Comparison of ENCODE assay signal across 20 cellular contexts in the genomic region with DNA sequence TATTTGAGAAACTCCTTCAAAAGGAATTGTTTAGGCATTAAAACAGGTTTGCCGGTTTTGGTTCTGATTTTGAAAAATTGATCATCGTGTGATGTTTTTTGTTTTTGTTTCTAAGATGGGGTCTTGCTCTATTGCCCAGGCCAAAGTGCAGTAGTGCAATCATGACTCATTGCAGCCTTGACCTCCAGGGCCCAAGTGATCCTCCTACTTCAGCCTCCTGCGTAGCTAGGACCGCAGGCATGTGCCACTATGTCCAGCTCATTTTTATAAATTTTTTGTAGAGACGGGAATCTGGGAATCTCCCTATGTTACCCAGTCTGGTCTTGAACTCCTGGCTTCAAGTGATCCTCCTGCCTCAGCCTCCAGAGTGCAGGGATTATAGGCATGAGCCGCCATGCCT. TPM values are rescaled to one million over a fixed set of nuclear protein-coding genes. Genes with fewer than 3 reads are reported as not detected.
DNase-seq lines count a peak whose midpoint lies in the region; ATAC-seq, FAIRE-seq and TF ChIP-seq lines count a peak whose summit lies in the region.
"Had no signal": no experiment of that assay in that cellular context is flagged by ENCODE, and none has a peak within 500 bp of the region (broad histone marks: within the 10 kb centered on the region; RNA-seq: fewer than 3 reads in every experiment).

No MANE protein-coding gene starts in this region.

- H3K4me3 ChIP-seq in HepG2 (replicated peaks in 1 of 3; ENCODE audit: insufficient read depth in 1 of 3, low read depth in 2 of 3, low read length in 3 of 3) (no peak overlapping the region), right lobe of liver (no peak overlapping the region), H1 (ENCODE audit: extremely low read depth in 1 of 4, insufficient read depth in 2 of 4, low read depth in 3 of 4, low read length in 4 of 4) (no peak overlapping the region), trophoblast cell (ENCODE audit: low read depth, low read length) (no peak overlapping the region), PC-3 (ENCODE audit: low read length) (no peak overlapping the region)
- H3K4me3 ChIP-seq: BLaER1, GM12878 had no signal

- H3K27me3 ChIP-seq in HepG2 (ENCODE audit: control insufficient read depth in 1 of 2, insufficient read depth in 2 of 2, low read length in 2 of 2) (no peaks in the 10 kb centered on the region), right lobe of liver (no peaks in the 10 kb centered on the region), H1 (replicated peaks in 1 of 4; ENCODE audit: control insufficient read depth in 3 of 4, extremely low read depth in 1 of 4, insufficient read depth in 3 of 4, low read length in 3 of 4) (peaks cover 0 to 1% (median 0%) of the 10 kb centered on the region in 4 experiments; a peak in 1 of 7 replicates), trophoblast cell (ENCODE audit: insufficient read depth, low read length) (no peaks in the 10 kb centered on the region), PC-3 (ENCODE audit: low read length) (no peaks in the 10 kb centered on the region)

- CTCF ChIA-PET in HepG2 (lab: Yijun Ruan, JAX; ENCODE audit: low intra/inter-chr PET ratio, low total read pairs) (no interaction called here), H1 (lab: Charles Lee; ENCODE audit: partially characterized antibody) (interaction anchor here (1.5 kb wide), 1 partner anchor 42 kb away, joined by 5 read pairs; no protein-coding TSS in a partner anchor), PC-3 (lab: Charles Lee) (no interaction called here)

- H3K27ac ChIP-seq in HepG2 (ENCODE audit: extremely low read length, insufficient read depth, low read length) (no peak overlapping the region), right lobe of liver (no peak overlapping the region), H1 (ENCODE audit: low read depth, low read length) (no peak overlapping the region), trophoblast cell (ENCODE audit: low read depth, low read length) (no peak overlapping the region), PC-3 (ENCODE audit: low read length) (no peak overlapping the region)
- H3K27ac ChIP-seq: 22Rv1, BLaER1, C4-2B had no signal

- in situ Hi-C loops in HepG2 (cut with HindIII; ENCODE audit: extremely low pct_ligation_motif_present, low pct_unique_long_range_greater_than_20kb) = no loop called here

- H2BK20ac ChIP-seq in H1 (ENCODE audit: low read length) = no peak overlapping the region

- POLR2A ChIA-PET in HepG2 (lab: Yijun Ruan, JAX) = interaction anchor here (1.5 kb wide), 1 partner anchor 35 kb away, joined by 4 read pairs; a partner anchor contains a TSS
- POLR2A ChIA-PET in H1 (lab: Charles Lee; ENCODE audit: partially characterized antibody) = no interaction called here
- POLR2A ChIA-PET in PC-3 (lab: Charles Lee; ENCODE audit: unreplicated experiment) = no interaction called here

- H2BK12ac ChIP-seq in H1 (ENCODE audit: low read depth, low read length) (no peak overlapping the region), trophoblast cell (ENCODE audit: low read length) (no peak overlapping the region)

- no peak overlapping the region for H2AK5ac ChIP-seq in H1 (ENCODE audit: low read depth, low read length)
- no peak overlapping the region for H2AK5ac ChIP-seq in trophoblast cell (ENCODE audit: low read length)

- H3K4ac ChIP-seq in H1 (replicated peaks; ENCODE audit: insufficient read length, low read depth, low read length) (no peak overlapping the region), trophoblast cell (ENCODE audit: low read depth, low read length) (peak overlapping the region; percentile 79)

- 98% methylated on average over 6 of the region's 6 CpGs for WGBS in HepG2 (ENCODE audit: low lambda C conversion rate)
- 84% methylated on average over 6 of the region's 6 CpGs for WGBS in right lobe of liver (ENCODE audit: insufficient coverage, low coverage, low lambda C conversion rate, missing lambda C conversion rate)
- WGBS in H1 (ENCODE audit: extremely low coverage in 1 of 2, insufficient coverage in 1 of 2, insufficient read length in 1 of 2, insufficient replicate concordance in 2 of 2, low coverage in 1 of 2, low lambda C conversion rate in 2 of 2, missing lambda C conversion rate in 1 of 2), 2 experiments = 94% methylated on average over 6 of the region's 6 CpGs; no CpG with 5 or more reads in 1 of the 2 experiments
- WGBS in trophoblast cell (ENCODE audit: extremely low coverage, insufficient coverage, insufficient read length) = no CpG with 5 or more reads among the region's 6 CpGs

- H2BK5ac ChIP-seq in H1 (ENCODE audit: low read depth, low read length) (no peak overlapping the region), trophoblast cell (ENCODE audit: low read depth, low read length, poor library complexity) (no peak overlapping the region)

- TF ChIP-seq RAD21 in HepG2 (CRISPR knock-in tag; IDR thresholded peaks at IDR 0.05) (no peak), H1 (IDR thresholded peaks at IDR 0.05 in 1 of 2, conservative IDR thresholded peaks at IDR 0.05 in 1 of 2; ENCODE audit: low read depth in 2 of 2, low read length in 2 of 2) (no peak)

- no peak for TF ChIP-seq CTCF in HepG2 (CRISPR knock-in tag; IDR thresholded peaks at IDR 0.05)
- no peak for TF ChIP-seq CTCF in right lobe of liver (IDR thresholded peaks at IDR 0.05)
- TF ChIP-seq CTCF in H1 (IDR thresholded peaks at IDR 0.05; ENCODE audit: control extremely low read depth in 1 of 3, insufficient read depth in 1 of 3, low read depth in 1 of 3, low read length in 3 of 3) = no peak
- no peak for TF ChIP-seq CTCF in PC-3 (conservative IDR thresholded peaks at IDR 0.05; ENCODE audit: low read depth, low read length)

- H4K8ac ChIP-seq in H1 (ENCODE audit: extremely low read depth, insufficient read depth, low read length) (no peak overlapping the region), trophoblast cell (ENCODE audit: low read depth, low read length) (no peak overlapping the region)

- no peak overlapping the region for H4K5ac ChIP-seq in H1 (ENCODE audit: insufficient read length, low read depth, low read length)

- H4K91ac ChIP-seq in H1 (replicated peaks; ENCODE audit: insufficient read length, low read length) (no peak overlapping the region), trophoblast cell (ENCODE audit: low read depth, low read length) (no peak overlapping the region)

- no peak overlapping the region for H4K12ac ChIP-seq in trophoblast cell (ENCODE audit: low read depth, low read length)

- H3K23me2 ChIP-seq in H1 (ENCODE audit: low read depth, low read length) = no peaks in the 10 kb centered on the region

- intact Hi-C loops in HepG2 (cut with micrococcal nuclease; ENCODE audit: unreplicated experiment) = no loop called here
- intact Hi-C loops in right lobe of liver (cut with DNase I) = no loop called here
- intact Hi-C loops in PC-3 (cut with micrococcal nuclease) = no loop called here

- H3K18ac ChIP-seq in H1 (ENCODE audit: extremely low read depth, low read length) (no peak overlapping the region), trophoblast cell (ENCODE audit: low read length) (no peak overlapping the region)

- no peaks in the 10 kb centered on the region for H3F3A ChIP-seq in PC-3 (ENCODE audit: low read length, unreplicated experiment)

- H3K79me2 ChIP-seq in HepG2 (ENCODE audit: insufficient read depth, low read length) = peaks cover 20% of the 10 kb centered on the region
- H3K79me2 ChIP-seq in H1 (ENCODE audit: control insufficient read depth in 1 of 2, insufficient read depth in 2 of 2, low read length in 2 of 2) = peaks cover 0 to 43% of the 10 kb centered on the region in 2 experiments; a peak in 2 of 4 replicates
- no peaks in the 10 kb centered on the region for H3K79me2 ChIP-seq in trophoblast cell (ENCODE audit: control insufficient read depth, insufficient read depth, low read length, poor library complexity)
- H3K79me2 ChIP-seq in PC-3 (ENCODE audit: low read length) = peaks cover 12% of the 10 kb centered on the region; the same call in 1 of the 2 replicates

- H3K36me3 ChIP-seq in HepG2 (replicated peaks in 1 of 2; ENCODE audit: control insufficient read depth in 1 of 2, insufficient read depth in 2 of 2, low read length in 2 of 2) (no peaks in the 10 kb centered on the region), right lobe of liver (no peaks in the 10 kb centered on the region), H1 (ENCODE audit: control insufficient read depth in 2 of 4, insufficient read depth in 4 of 4, low read length in 3 of 4) (no peaks in the 10 kb centered on the region), trophoblast cell (ENCODE audit: control insufficient read depth in 1 of 2, insufficient read depth in 2 of 2, low read length in 2 of 2) (peaks cover 0 to 4% of the 10 kb centered on the region in 2 experiments), PC-3 (ENCODE audit: low read depth, low read length) (no peaks in the 10 kb centered on the region)

- H3K9me3 ChIP-seq in HepG2 (ENCODE audit: low read length) (no peaks in the 10 kb centered on the region), right lobe of liver (no peaks in the 10 kb centered on the region), H1 (ENCODE audit: insufficient read depth in 2 of 2, low read depth in 1 of 2, low read length in 1 of 2) (no peaks in the 10 kb centered on the region), trophoblast cell (ENCODE audit: insufficient read depth, low read depth, low read length) (no peaks in the 10 kb centered on the region), PC-3 (ENCODE audit: low read length) (no peaks in the 10 kb centered on the region)
- H3K9me3 ChIP-seq: Caco-2 had no signal

- ATAC-seq in HepG2 = no peak
- no peak for ATAC-seq in right lobe of liver
- no peak for ATAC-seq in PC-3
- ATAC-seq: CD8-positive, alpha-beta T cell; GM12878 had no signal

- FAIRE-seq in HepG2 (lab: Jason Lieb, UNC) = no peak
- no peak for FAIRE-seq in H1 (lab: Jason Lieb, UNC)
- no peak for FAIRE-seq in GM12891 (lab: Jason Lieb, UNC)
- FAIRE-seq: GM12878, GM18507 had no signal

- H3K4me2 ChIP-seq in HepG2 (ENCODE audit: low read depth, low read length) = no peak overlapping the region
- H3K4me2 ChIP-seq in H1 (ENCODE audit: insufficient read depth in 1 of 2, low read depth in 2 of 2, low read length in 2 of 2) = no peak overlapping the region
- H3K4me2 ChIP-seq in trophoblast cell (ENCODE audit: low read length) = no peak overlapping the region
- no peak overlapping the region for H3K4me2 ChIP-seq in PC-3 (ENCODE audit: low read length)
- H3K4me2 ChIP-seq: BLaER1 had no signal

- H3K14ac ChIP-seq in H1 (ENCODE audit: insufficient read length) (no peak overlapping the region), trophoblast cell (ENCODE audit: low read length) (no peak overlapping the region)

- no TSS peak for BruUV-seq in HepG2 (replicated peaks; lab: Mats Ljungman, UMichigan)
- BruUV-seq in PC-3 (replicated peaks; lab: Mats Ljungman, UMichigan) = no TSS peak

- H3K4me1 ChIP-seq in HepG2 (ENCODE audit: insufficient read depth, low read length) (peaks cover 30% of the 10 kb centered on the region), right lobe of liver (peaks cover 0 to 44% (median 9%) of the 10 kb centered on the region in 4 donors), H1 (replicated peaks in 1 of 4; ENCODE audit: control insufficient read depth in 3 of 4, insufficient read depth in 4 of 4, low read length in 3 of 4) (peaks cover 0 to 2% (median 1%) of the 10 kb centered on the region in 4 experiments; a peak in 2 of 7 replicates), trophoblast cell (ENCODE audit: control insufficient read depth in 1 of 2, insufficient read depth in 2 of 2, low read length in 2 of 2) (no peaks in the 10 kb centered on the region), PC-3 (ENCODE audit: insufficient read depth, low read length) (peaks cover 20% of the 10 kb centered on the region)

- no peaks in the 10 kb centered on the region for H3K9me2 ChIP-seq in PC-3 (replicated peaks; ENCODE audit: low read length)

- H4K20me1 ChIP-seq in HepG2 (ENCODE audit: insufficient read depth, low read length) = 0 out of 2 replicates have a peak, but pooled peaks cover 3% of the 10 kb centered on the region
- peaks cover 2% of the 10 kb centered on the region in 2 experiments for H4K20me1 ChIP-seq in H1 (replicated peaks in 1 of 2; ENCODE audit: control insufficient read depth in 1 of 2, insufficient read depth in 2 of 2, low read length in 2 of 2)
- no peaks in the 10 kb centered on the region for H4K20me1 ChIP-seq in PC-3 (ENCODE audit: low read length)

- no peak overlapping the region for H3K9ac ChIP-seq in HepG2 (ENCODE audit: insufficient read depth, low read depth, low read length)
- H3K9ac ChIP-seq in H1 (replicated peaks in 1 of 4; ENCODE audit: extremely low read depth in 1 of 4, low read depth in 3 of 4, low read length in 3 of 4) = no peak overlapping the region
- no peak overlapping the region for H3K9ac ChIP-seq in trophoblast cell (ENCODE audit: low read length)
- no peak overlapping the region for H3K9ac ChIP-seq in PC-3 (ENCODE audit: low read length)
- H3K9ac ChIP-seq: BLaER1 had no signal

- H3K79me1 ChIP-seq in H1 (ENCODE audit: low read depth, low read length) (no peaks in the 10 kb centered on the region), trophoblast cell (ENCODE audit: low read length) (peaks cover 2% of the 10 kb centered on the region)

- no peak overlapping the region for H3K56ac ChIP-seq in H1 (replicated peaks; ENCODE audit: insufficient read length, low read depth, low read length)

- no peak for TF ChIP-seq EP300 in HepG2 (IDR thresholded peaks at IDR 0.05; ENCODE audit: low read depth in 2 of 2, low read length in 2 of 2)
- TF ChIP-seq EP300 in HepG2 (CRISPR knock-in tag; IDR thresholded peaks at IDR 0.05; ENCODE audit: borderline replicate concordance) = no peak
- TF ChIP-seq EP300 in H1 (IDR thresholded peaks at IDR 0.05; ENCODE audit: borderline replicate concordance in 1 of 2, low read depth in 2 of 2, low read length in 2 of 2) = no peak

- H3K23ac ChIP-seq in H1 (ENCODE audit: insufficient read length) (no peak overlapping the region), trophoblast cell (ENCODE audit: low read length) (no peak overlapping the region)

- DNase-seq in HepG2 (ENCODE audit: low spot score) (no peak), right lobe of liver (no peak), H1 (ENCODE audit: low read depth in 1 of 2, low spot score in 2 of 2) (no peak), trophoblast cell (peak; percentile 53 to 66), GM12891 (ENCODE audit: insufficient read length, low spot score) (no peak), PC-3 (no peak)
- no peak for DNase-seq in activated effector memory CD4-positive, alpha-beta T cell treated with Interleukin-2 at 50 U/mL for 16 hours
- DNase-seq: Caco-2; CD4-positive, CD25-positive, alpha-beta regulatory T cell; CD8-positive, alpha-beta T cell; DMS153; DND-41; GOT3; H7; HCEC 1CT had no signal

- TF ChIP-seq POLR2A in HepG2 (IDR thresholded peaks at IDR 0.05; ENCODE audit: insufficient read depth in 1 of 2, low read depth in 2 of 2, low read length in 2 of 2) = no peak
- TF ChIP-seq POLR2A in right lobe of liver (IDR thresholded peaks at IDR 0.05) = no peak
- no peak for TF ChIP-seq POLR2A in H1 (IDR thresholded peaks at IDR 0.05; ENCODE audit: control extremely low read depth in 1 of 2, low read depth in 2 of 2, low read length in 2 of 2)
- no peak for TF ChIP-seq POLR2A in GM12891 (IDR thresholded peaks at IDR 0.05; ENCODE audit: low read depth, low read length)

- H2BK15ac ChIP-seq in H1 (ENCODE audit: low read length) = no peak overlapping the region

- H2AFZ ChIP-seq in HepG2 (ENCODE audit: low read length) = no peak overlapping the region
- H2AFZ ChIP-seq in H1 (ENCODE audit: low read length) = no peak overlapping the region
- H2AFZ ChIP-seq in trophoblast cell (ENCODE audit: insufficient read depth, low read length, poor library complexity) = no peak overlapping the region
- H2AFZ ChIP-seq in PC-3 (ENCODE audit: low read length) = no peak overlapping the region

- H2BK120ac ChIP-seq in H1 (replicated peaks; ENCODE audit: low read depth, low read length) = no peak overlapping the region
- H2BK120ac ChIP-seq in trophoblast cell (ENCODE audit: insufficient read depth, low read length, poor library complexity) = no peak overlapping the region

RNA-seq across cellular contexts. Expression of a gene that starts 35.0 kb away (rescaled TPM):
- total RNA-seq in HepG2 (2016; rRNA removed; fragmentation: Illumina TruSeq; extraction: Trizol) (21.5 and 23.7 TPM in 2 replicates), right lobe of liver (10 to 100 TPM; 17.0 to 29.4 (median 19.6) TPM), PC-3 (2014; rRNA removed) (13.2 and 16.9 TPM in 2 replicates)
- total RNA-seq in HepG2 (2016; cell fraction: cytosol; rRNA removed; fragmentation: Illumina TruSeq; extraction: Trizol; ENCODE audit: low read depth) = 1.6 and 1.9 TPM in 2 replicates
- 23.2 and 23.3 TPM in 2 replicates for total RNA-seq in HepG2 (2016; cell fraction: insoluble cytoplasmic fraction; rRNA removed; fragmentation: Illumina TruSeq; extraction: Trizol)
- 7.7 and 8.5 TPM in 2 replicates for total RNA-seq in HepG2 (2016; cell fraction: membrane; rRNA removed; fragmentation: Illumina TruSeq; extraction: Trizol)
- total RNA-seq in HepG2 (2016; cell fraction: nucleus; rRNA removed; fragmentation: Illumina TruSeq; extraction: Trizol) = 26.7 and 28.7 TPM in 2 replicates
- polyA plus RNA-seq in HepG2 (2011; rRNA removed) (13.6 and 14.2 TPM in 2 replicates), H1 (2011; rRNA removed) (5.4 and 8.8 TPM in 2 replicates)
- 7.4 and 10.8 TPM in 2 replicates for polyA plus RNA-seq in HepG2 (2011; cell fraction: cytosol; rRNA removed)
- 3.4 and 5.1 TPM in 2 replicates for polyA plus RNA-seq in HepG2 (2011; cell fraction: nucleus; rRNA removed)
- 14.8 and 17.1 TPM in 2 replicates for polyA plus RNA-seq in HepG2 (2012)
- 0.81 and 0.88 TPM in 2 replicates for polyA plus RNA-seq in HepG2 (2016; cell fraction: cytosol; fragmentation: Illumina TruSeq; extraction: Trizol; ENCODE audit: low read depth)
- 11.5 and 13.2 TPM in 2 replicates for polyA plus RNA-seq in HepG2 (2016; cell fraction: insoluble cytoplasmic fraction; fragmentation: Illumina TruSeq; extraction: Trizol; ENCODE audit: low read depth)
- 2.5 and 2.8 TPM in 2 replicates for polyA plus RNA-seq in HepG2 (2016; cell fraction: membrane; fragmentation: Illumina TruSeq; extraction: Trizol; ENCODE audit: low read depth)
- polyA plus RNA-seq in HepG2 (2016; cell fraction: nucleus; fragmentation: Illumina TruSeq; extraction: Trizol; ENCODE audit: insufficient read depth, low read depth) = 17.6 and 18.8 TPM in 2 replicates
- 30.0 and 39.3 TPM in 2 replicates for polyA minus RNA-seq in HepG2 (2011; rRNA and poly(A)+ RNA removed; ENCODE audit: low replicate concordance)
- 18.7 and 23.1 TPM in 2 replicates for polyA minus RNA-seq in HepG2 (2011; cell fraction: cytosol; rRNA and poly(A)+ RNA removed)
- 37.3 and 43.1 TPM in 2 replicates for polyA minus RNA-seq in HepG2 (2011; cell fraction: nucleus; rRNA and poly(A)+ RNA removed)
- 25.8 and 32.8 TPM in 2 replicates for total RNA-seq in H1 (2021; fragmentation: NEBNext Ultra II Directional; extraction: Animal tissue kit (Norgen Biotek cat#: 25700))
- 11.4 TPM for polyA plus RNA-seq in H1 (2011; cell fraction: cytosol; rRNA removed)
- polyA plus RNA-seq in H1 (2011; cell fraction: nucleus; rRNA removed) = 5.2 TPM
- 14.2 to 21.4 TPM (median 17.7 TPM) in 4 replicates for polyA plus RNA-seq in H1 (2012, experiment 1 of 2)
- polyA plus RNA-seq in H1 (2012, experiment 2 of 2) = 0.93 TPM
- 25.8 TPM for polyA plus RNA-seq in H1 (2013, experiment 1 of 2)
- 31.0 TPM for polyA plus RNA-seq in H1 (2013, experiment 2 of 2)
- polyA minus RNA-seq in H1 (2011; rRNA and poly(A)+ RNA removed) = 37.7 and 47.5 TPM in 2 replicates
- 17.6 TPM for polyA minus RNA-seq in H1 (2011; cell fraction: cytosol; rRNA and poly(A)+ RNA removed)
- polyA minus RNA-seq in H1 (2011; cell fraction: nucleus; rRNA and poly(A)+ RNA removed) = 24.7 TPM
- polyA plus RNA-seq in trophoblast cell (2013) = 39.6 and 42.1 TPM in 2 replicates
- polyA plus RNA-seq in GM12891 (2012; ENCODE audit: low read depth, missing spikeins) = 5.6 TPM

RNA-seq across cellular contexts. Expression of a gene that starts 43.0 kb away (rescaled TPM):
- 5.4 and 8.7 TPM in 2 replicates for total RNA-seq in HepG2 (2016; rRNA removed; fragmentation: Illumina TruSeq; extraction: Trizol)
- 7.3 and 9.1 TPM in 2 replicates for total RNA-seq in HepG2 (2016; cell fraction: cytosol; rRNA removed; fragmentation: Illumina TruSeq; extraction: Trizol; ENCODE audit: low read depth)
- total RNA-seq in HepG2 (2016; cell fraction: insoluble cytoplasmic fraction; rRNA removed; fragmentation: Illumina TruSeq; extraction: Trizol) = 5.4 and 8.2 TPM in 2 replicates
- total RNA-seq in HepG2 (2016; cell fraction: membrane; rRNA removed; fragmentation: Illumina TruSeq; extraction: Trizol) = 4.3 and 4.8 TPM in 2 replicates
- 9.8 and 11.8 TPM in 2 replicates for total RNA-seq in HepG2 (2016; cell fraction: nucleus; rRNA removed; fragmentation: Illumina TruSeq; extraction: Trizol)
- polyA plus RNA-seq in HepG2 (2011; rRNA removed) = 2.6 and 2.9 TPM in 2 replicates
- 0.97 and 1.3 TPM in 2 replicates for polyA plus RNA-seq in HepG2 (2011; cell fraction: cytosol; rRNA removed)
- 2.5 and 3.3 TPM in 2 replicates for polyA plus RNA-seq in HepG2 (2011; cell fraction: nucleus; rRNA removed)
- 3.2 and 3.3 TPM in 2 replicates for polyA plus RNA-seq in HepG2 (2012)
- polyA plus RNA-seq in HepG2 (2016; cell fraction: cytosol; fragmentation: Illumina TruSeq; extraction: Trizol; ENCODE audit: low read depth) = 0.23 and 0.38 TPM in 2 replicates
- 6.9 and 7.0 TPM in 2 replicates for polyA plus RNA-seq in HepG2 (2016; cell fraction: insoluble cytoplasmic fraction; fragmentation: Illumina TruSeq; extraction: Trizol; ENCODE audit: low read depth)
- 0.70 and 1.1 TPM in 2 replicates for polyA plus RNA-seq in HepG2 (2016; cell fraction: membrane; fragmentation: Illumina TruSeq; extraction: Trizol; ENCODE audit: low read depth)
- polyA plus RNA-seq in HepG2 (2016; cell fraction: nucleus; fragmentation: Illumina TruSeq; extraction: Trizol; ENCODE audit: insufficient read depth, low read depth) = 5.7 and 7.7 TPM in 2 replicates
- 9.6 TPM in 2 replicates for polyA minus RNA-seq in HepG2 (2011; rRNA and poly(A)+ RNA removed; ENCODE audit: low replicate concordance)
- polyA minus RNA-seq in HepG2 (2011; cell fraction: cytosol; rRNA and poly(A)+ RNA removed) = 2.3 TPM in 2 replicates
- 24.1 and 24.9 TPM in 2 replicates for polyA minus RNA-seq in HepG2 (2011; cell fraction: nucleus; rRNA and poly(A)+ RNA removed)
- 1 to 10 TPM; 4.1 to 5.2 (median 4.5) TPM for total RNA-seq in right lobe of liver
- total RNA-seq in H1 (2021; fragmentation: NEBNext Ultra II Directional; extraction: Animal tissue kit (Norgen Biotek cat#: 25700)) = 11.1 and 11.7 TPM in 2 replicates
- 3.1 and 3.9 TPM in 2 replicates for polyA plus RNA-seq in H1 (2011; rRNA removed)
- polyA plus RNA-seq in H1 (2011; cell fraction: cytosol; rRNA removed) = 4.3 TPM
- polyA plus RNA-seq in H1 (2011; cell fraction: nucleus; rRNA removed) = 4.3 TPM
- 3.5 to 6.0 TPM (median 3.9 TPM) in 4 replicates for polyA plus RNA-seq in H1 (2012, experiment 1 of 2)
- polyA plus RNA-seq in H1 (2012, experiment 2 of 2) = 0.47 TPM
- 7.1 TPM for polyA plus RNA-seq in H1 (2013, experiment 1 of 2)
- polyA plus RNA-seq in H1 (2013, experiment 2 of 2) = 6.9 TPM
- polyA minus RNA-seq in H1 (2011; rRNA and poly(A)+ RNA removed) = 7.5 and 11.7 TPM in 2 replicates
- polyA minus RNA-seq in H1 (2011; cell fraction: cytosol; rRNA and poly(A)+ RNA removed) = 6.2 TPM
- polyA minus RNA-seq in H1 (2011; cell fraction: nucleus; rRNA and poly(A)+ RNA removed) = 32.4 TPM
- polyA plus RNA-seq in trophoblast cell (2013) = 12.0 TPM in 2 replicates
- polyA plus RNA-seq in GM12891 (2012; ENCODE audit: low read depth, missing spikeins) = 3.5 TPM
- total RNA-seq in PC-3 (2014; rRNA removed) = 3.6 and 4.3 TPM in 2 replicates

Comparison
In these comparisons a context has a peak if more than half of its experiments do, and no peak if none do; other contexts are left out.
1. DNase-seq: peak in trophoblast cell (2 of 2); none in HepG2 (single experiment), right lobe of liver (0 of 3), H1 (0 of 2), GM12891 (single experiment), activated effector memory CD4-positive, alpha-beta T cell treated with Interleukin-2 at 50 U/mL for 16 hours (single experiment) and PC-3 (single experiment).